Comparison of ENCODE assay signal across 1 cellular context in the genomic region with DNA sequence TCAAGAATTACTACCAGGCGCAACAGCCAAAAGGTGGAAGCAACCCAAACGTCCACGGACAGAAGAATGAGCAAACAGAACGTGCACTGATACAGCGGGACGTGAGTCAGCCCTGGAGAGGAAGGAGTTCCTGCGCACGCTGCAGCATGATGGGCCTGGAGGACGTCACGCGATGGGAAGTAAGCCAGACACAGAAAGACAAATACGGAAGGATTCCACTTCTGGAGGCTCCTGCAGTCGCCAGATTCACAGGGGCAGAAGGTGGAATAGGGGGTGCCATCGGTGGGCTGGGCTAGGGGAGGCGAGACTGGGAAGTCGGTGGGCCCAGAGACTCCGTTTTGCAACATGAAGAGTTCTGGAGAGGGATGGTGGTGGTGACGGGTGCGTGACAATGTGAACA.
TF ChIP-seq lines count a peak whose summit lies in the region.

No MANE protein-coding gene starts in this region.

TF ChIP-seq in K562, 482 proteins besides CTCF, POLR2A, EP300 and RAD21 (continued from another document and continues in another):
- TF ChIP-seq, protein P1, sequence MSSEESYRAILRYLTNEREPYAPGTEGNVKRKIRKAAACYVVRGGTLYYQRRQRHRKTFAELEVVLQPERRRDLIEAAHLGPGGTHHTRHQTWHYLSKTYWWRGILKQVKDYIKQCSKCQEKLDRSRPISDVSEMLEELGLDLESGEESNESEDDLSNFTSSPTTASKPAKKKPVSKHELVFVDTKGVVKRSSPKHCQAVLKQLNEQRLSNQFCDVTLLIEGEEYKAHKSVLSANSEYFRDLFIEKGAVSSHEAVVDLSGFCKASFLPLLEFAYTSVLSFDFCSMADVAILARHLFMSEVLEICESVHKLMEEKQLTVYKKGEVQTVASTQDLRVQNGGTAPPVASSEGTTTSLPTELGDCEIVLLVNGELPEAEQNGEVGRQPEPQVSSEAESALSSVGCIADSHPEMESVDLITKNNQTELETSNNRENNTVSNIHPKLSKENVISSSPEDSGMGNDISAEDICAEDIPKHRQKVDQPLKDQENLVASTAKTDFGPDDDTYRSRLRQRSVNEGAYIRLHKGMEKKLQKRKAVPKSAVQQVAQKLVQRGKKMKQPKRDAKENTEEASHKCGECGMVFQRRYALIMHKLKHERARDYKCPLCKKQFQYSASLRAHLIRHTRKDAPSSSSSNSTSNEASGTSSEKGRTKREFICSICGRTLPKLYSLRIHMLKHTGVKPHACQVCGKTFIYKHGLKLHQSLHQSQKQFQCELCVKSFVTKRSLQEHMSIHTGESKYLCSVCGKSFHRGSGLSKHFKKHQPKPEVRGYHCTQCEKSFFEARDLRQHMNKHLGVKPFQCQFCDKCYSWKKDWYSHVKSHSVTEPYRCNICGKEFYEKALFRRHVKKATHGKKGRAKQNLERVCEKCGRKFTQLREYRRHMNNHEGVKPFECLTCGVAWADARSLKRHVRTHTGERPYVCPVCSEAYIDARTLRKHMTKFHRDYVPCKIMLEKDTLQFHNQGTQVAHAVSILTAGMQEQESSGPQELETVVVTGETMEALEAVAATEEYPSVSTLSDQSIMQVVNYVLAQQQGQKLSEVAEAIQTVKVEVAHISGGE (CRISPR knock-in tag; IDR thresholded peaks at IDR 0.05): no peak
- TF ChIP-seq ZNF224 (CRISPR knock-in tag; IDR thresholded peaks at IDR 0.05) (no peak), DNMT1 (IDR thresholded peaks at IDR 0.05) (no peak), RNF2 (IDR thresholded peaks at IDR 0.05) (no peak), TAF9B (IDR thresholded peaks at IDR 0.05; ENCODE audit: partially characterized antibody) (no peak), WHSC1 (IDR thresholded peaks at IDR 0.05; ENCODE audit: low read length) (no peak), CBX1 (IDR thresholded peaks at IDR 0.05; ENCODE audit: low read depth) (no peak), ZNF507 (tag; conservative IDR thresholded peaks at IDR 0.05) (no peak), NFIX (CRISPR knock-in tag; IDR thresholded peaks at IDR 0.05; ENCODE audit: low read depth) (no peak), FOSL1 (tag; conservative IDR thresholded peaks at IDR 0.05) (peak; percentile 38; the same call in 1 of the 2 replicates), NR1H2 (CRISPR knock-in tag; IDR thresholded peaks at IDR 0.05) (no peak), NBN (IDR thresholded peaks at IDR 0.05; ENCODE audit: low read depth) (no peak), TGIF2 (CRISPR knock-in tag; IDR thresholded peaks at IDR 0.05) (no peak), SMAD4 (CRISPR knock-in tag; conservative IDR thresholded peaks at IDR 0.05) (no peak), JUND (IDR thresholded peaks at IDR 0.05; ENCODE audit: borderline replicate concordance, low read depth, low read length) (peak; percentile 19; the same call in 1 of the 2 replicates), JUND (tag; IDR thresholded peaks at IDR 0.05; ENCODE audit: borderline replicate concordance, low read depth, low read length) (0 out of 3 replicates have a peak, but pooled peaks have one; percentile 13), BHLHE40 (IDR thresholded peaks at IDR 0.05; ENCODE audit: low read length) (peak; percentile 79), ZNF232 (CRISPR knock-in tag; IDR thresholded peaks at IDR 0.05) (no peak)
- TF ChIP-seq, protein P2, sequence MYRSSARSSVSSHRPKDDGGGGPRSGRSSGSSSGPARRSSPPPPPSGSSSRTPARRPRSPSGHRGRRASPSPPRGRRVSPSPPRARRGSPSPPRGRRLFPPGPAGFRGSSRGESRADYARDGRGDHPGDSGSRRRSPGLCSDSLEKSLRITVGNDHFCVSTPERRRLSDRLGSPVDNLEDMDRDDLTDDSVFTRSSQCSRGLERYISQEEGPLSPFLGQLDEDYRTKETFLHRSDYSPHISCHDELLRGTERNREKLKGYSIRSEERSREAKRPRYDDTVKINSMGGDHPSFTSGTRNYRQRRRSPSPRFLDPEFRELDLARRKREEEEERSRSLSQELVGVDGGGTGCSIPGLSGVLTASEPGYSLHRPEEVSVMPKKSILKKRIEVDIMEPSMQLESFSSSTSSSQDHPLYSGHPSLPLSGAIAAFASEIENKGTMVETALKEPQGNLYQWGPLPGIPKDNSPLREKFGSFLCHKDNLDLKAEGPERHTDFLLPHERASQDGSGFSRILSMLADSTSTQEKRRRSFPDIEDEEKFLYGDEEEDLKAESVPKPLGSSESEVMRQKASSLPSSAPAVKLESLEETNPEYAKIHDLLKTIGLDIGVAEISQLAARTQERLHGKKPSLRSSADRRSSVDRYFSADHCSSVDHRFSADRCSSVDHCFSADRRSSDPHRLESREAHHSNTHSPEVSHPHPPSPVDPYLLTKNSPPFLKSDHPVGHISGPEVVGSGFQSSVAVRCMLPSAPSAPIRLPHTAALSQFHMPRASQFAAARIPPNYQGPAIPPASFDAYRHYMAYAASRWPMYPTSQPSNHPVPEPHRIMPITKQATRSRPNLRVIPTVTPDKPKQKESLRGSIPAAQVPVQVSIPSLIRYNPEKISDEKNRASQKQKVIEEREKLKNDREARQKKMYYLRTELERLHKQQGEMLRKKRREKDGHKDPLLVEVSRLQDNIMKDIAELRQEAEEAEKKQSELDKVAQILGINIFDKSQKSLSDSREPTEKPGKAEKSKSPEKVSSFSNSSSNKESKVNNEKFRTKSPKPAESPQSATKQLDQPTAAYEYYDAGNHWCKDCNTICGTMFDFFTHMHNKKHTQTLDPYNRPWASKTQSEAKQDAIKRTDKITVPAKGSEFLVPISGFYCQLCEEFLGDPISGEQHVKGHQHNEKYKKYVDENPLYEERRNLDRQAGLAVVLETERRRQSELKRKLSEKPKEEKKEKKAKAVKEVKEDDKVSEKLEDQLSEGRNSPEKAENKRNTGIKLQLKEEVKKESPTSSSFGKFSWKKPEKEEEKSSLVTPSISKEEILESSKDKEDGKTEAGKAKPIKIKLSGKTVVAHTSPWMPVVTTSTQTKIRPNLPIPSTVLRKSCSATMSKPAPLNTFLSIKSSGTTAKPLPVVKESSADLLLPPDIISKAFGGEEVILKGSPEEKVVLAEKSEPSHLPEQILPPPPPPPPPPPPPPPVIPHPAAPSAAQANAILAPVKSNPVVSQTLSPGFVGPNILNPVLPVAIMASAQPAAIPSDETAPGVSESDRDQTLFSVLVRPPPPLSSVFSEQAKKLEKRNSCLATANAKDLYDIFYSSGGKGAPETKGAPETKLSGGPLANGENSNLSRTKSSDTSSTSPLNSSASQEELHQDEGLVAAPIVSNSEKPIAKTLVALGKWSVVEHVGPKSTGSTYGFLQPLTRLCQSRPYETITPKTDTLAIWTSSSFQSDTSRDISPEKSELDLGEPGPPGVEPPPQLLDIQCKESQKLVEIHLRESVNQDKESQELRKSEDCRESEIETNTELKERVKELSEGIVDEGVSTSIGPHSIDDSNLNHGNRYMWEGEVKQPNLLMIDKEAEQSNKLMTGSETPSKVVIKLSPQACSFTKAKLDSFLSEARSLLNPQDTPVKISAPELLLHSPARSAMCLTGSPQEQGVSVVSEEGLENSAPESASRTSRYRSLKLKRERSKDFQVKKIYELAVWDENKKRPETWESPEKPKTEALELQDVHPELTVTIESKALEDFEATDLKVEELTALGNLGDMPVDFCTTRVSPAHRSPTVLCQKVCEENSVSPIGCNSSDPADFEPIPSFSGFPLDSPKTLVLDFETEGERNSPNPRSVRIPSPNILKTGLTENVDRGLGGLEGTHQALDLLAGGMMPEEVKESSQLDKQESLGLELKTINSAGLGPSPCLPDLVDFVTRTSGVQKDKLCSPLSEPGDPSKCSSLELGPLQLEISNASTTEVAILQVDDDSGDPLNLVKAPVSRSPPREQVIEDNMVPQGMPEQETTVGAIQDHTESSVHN (IDR thresholded peaks at IDR 0.05; ENCODE audit: borderline replicate concordance in 1 of 2, low read depth in 1 of 2): no peak
- TF ChIP-seq, protein P3, sequence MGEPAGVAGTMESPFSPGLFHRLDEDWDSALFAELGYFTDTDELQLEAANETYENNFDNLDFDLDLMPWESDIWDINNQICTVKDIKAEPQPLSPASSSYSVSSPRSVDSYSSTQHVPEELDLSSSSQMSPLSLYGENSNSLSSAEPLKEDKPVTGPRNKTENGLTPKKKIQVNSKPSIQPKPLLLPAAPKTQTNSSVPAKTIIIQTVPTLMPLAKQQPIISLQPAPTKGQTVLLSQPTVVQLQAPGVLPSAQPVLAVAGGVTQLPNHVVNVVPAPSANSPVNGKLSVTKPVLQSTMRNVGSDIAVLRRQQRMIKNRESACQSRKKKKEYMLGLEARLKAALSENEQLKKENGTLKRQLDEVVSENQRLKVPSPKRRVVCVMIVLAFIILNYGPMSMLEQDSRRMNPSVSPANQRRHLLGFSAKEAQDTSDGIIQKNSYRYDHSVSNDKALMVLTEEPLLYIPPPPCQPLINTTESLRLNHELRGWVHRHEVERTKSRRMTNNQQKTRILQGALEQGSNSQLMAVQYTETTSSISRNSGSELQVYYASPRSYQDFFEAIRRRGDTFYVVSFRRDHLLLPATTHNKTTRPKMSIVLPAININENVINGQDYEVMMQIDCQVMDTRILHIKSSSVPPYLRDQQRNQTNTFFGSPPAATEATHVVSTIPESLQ (CRISPR knock-in tag; IDR thresholded peaks at IDR 0.05): no peak
- TF ChIP-seq, protein P4, sequence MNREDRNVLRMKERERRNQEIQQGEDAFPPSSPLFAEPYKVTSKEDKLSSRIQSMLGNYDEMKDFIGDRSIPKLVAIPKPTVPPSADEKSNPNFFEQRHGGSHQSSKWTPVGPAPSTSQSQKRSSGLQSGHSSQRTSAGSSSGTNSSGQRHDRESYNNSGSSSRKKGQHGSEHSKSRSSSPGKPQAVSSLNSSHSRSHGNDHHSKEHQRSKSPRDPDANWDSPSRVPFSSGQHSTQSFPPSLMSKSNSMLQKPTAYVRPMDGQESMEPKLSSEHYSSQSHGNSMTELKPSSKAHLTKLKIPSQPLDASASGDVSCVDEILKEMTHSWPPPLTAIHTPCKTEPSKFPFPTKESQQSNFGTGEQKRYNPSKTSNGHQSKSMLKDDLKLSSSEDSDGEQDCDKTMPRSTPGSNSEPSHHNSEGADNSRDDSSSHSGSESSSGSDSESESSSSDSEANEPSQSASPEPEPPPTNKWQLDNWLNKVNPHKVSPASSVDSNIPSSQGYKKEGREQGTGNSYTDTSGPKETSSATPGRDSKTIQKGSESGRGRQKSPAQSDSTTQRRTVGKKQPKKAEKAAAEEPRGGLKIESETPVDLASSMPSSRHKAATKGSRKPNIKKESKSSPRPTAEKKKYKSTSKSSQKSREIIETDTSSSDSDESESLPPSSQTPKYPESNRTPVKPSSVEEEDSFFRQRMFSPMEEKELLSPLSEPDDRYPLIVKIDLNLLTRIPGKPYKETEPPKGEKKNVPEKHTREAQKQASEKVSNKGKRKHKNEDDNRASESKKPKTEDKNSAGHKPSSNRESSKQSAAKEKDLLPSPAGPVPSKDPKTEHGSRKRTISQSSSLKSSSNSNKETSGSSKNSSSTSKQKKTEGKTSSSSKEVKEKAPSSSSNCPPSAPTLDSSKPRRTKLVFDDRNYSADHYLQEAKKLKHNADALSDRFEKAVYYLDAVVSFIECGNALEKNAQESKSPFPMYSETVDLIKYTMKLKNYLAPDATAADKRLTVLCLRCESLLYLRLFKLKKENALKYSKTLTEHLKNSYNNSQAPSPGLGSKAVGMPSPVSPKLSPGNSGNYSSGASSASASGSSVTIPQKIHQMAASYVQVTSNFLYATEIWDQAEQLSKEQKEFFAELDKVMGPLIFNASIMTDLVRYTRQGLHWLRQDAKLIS (CRISPR knock-in tag; IDR thresholded peaks at IDR 0.05): no peak
- TF ChIP-seq, protein P5, sequence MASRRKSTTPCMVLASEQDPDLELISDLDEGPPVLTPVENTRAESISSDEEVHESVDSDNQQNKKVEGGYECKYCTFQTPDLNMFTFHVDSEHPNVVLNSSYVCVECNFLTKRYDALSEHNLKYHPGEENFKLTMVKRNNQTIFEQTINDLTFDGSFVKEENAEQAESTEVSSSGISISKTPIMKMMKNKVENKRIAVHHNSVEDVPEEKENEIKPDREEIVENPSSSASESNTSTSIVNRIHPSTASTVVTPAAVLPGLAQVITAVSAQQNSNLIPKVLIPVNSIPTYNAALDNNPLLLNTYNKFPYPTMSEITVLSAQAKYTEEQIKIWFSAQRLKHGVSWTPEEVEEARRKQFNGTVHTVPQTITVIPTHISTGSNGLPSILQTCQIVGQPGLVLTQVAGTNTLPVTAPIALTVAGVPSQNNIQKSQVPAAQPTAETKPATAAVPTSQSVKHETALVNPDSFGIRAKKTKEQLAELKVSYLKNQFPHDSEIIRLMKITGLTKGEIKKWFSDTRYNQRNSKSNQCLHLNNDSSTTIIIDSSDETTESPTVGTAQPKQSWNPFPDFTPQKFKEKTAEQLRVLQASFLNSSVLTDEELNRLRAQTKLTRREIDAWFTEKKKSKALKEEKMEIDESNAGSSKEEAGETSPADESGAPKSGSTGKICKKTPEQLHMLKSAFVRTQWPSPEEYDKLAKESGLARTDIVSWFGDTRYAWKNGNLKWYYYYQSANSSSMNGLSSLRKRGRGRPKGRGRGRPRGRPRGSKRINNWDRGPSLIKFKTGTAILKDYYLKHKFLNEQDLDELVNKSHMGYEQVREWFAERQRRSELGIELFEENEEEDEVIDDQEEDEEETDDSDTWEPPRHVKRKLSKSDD (conservative IDR thresholded peaks at IDR 0.05; ENCODE audit: low read length): no peak
- TF ChIP-seq, protein P6, sequence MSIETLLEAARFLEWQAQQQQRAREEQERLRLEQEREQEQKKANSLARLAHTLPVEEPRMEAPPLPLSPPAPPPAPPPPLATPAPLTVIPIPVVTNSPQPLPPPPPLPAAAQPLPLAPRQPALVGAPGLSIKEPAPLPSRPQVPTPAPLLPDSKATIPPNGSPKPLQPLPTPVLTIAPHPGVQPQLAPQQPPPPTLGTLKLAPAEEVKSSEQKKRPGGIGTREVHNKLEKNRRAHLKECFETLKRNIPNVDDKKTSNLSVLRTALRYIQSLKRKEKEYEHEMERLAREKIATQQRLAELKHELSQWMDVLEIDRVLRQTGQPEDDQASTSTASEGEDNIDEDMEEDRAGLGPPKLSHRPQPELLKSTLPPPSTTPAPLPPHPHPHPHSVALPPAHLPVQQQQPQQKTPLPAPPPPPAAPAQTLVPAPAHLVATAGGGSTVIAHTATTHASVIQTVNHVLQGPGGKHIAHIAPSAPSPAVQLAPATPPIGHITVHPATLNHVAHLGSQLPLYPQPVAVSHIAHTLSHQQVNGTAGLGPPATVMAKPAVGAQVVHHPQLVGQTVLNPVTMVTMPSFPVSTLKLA (conservative IDR thresholded peaks at IDR 0.05): 0 out of 4 replicates have a peak, but pooled peaks of 1 of the 2 experiments have one; percentile 15
- TF ChIP-seq, protein P7, sequence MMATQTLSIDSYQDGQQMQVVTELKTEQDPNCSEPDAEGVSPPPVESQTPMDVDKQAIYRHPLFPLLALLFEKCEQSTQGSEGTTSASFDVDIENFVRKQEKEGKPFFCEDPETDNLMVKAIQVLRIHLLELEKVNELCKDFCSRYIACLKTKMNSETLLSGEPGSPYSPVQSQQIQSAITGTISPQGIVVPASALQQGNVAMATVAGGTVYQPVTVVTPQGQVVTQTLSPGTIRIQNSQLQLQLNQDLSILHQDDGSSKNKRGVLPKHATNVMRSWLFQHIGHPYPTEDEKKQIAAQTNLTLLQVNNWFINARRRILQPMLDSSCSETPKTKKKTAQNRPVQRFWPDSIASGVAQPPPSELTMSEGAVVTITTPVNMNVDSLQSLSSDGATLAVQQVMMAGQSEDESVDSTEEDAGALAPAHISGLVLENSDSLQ (IDR thresholded peaks at IDR 0.05): no peak
